1 cellular context compared by ENCODE assay signal in genomic region chr15:67197364-67197695, GRCh38.
TF ChIP-seq lines count a peak whose summit lies in the region.

No MANE protein-coding gene starts in this region.

TF ChIP-seq in GM12878, 131 proteins besides CTCF, POLR2A, EP300 and RAD21:
- TF ChIP-seq CUX1 (IDR thresholded peaks at IDR 0.05; ENCODE audit: insufficient replicate concordance, low read depth, low read length), result no peak
- no peak for TF ChIP-seq FOXK2 (IDR thresholded peaks at IDR 0.05)
- no peak for TF ChIP-seq STAT3 (IDR thresholded peaks at IDR 0.05; ENCODE audit: low read depth, low read length)
- TF ChIP-seq ZSCAN29 (IDR thresholded peaks at IDR 0.05), result no peak
- no peak for TF ChIP-seq IRF3 (IDR thresholded peaks at IDR 0.05)
- no peak for TF ChIP-seq ETV6 (conservative IDR thresholded peaks at IDR 0.05 in 1 of 2, IDR thresholded peaks at IDR 0.05 in 1 of 2; ENCODE audit: borderline replicate concordance in 1 of 2, low read depth in 1 of 2)
- no peak; the same call in 2 of the 3 replicates for TF ChIP-seq POU2F2 (IDR thresholded peaks at IDR 0.05; ENCODE audit: borderline replicate concordance, low read depth, low read length)
- TF ChIP-seq PKNOX1 (IDR thresholded peaks at IDR 0.05), result no peak
- TF ChIP-seq SPI1 (IDR thresholded peaks at IDR 0.05; ENCODE audit: borderline replicate concordance, insufficient read depth, low read depth, low read length), result no peak
- no peak for TF ChIP-seq MXI1 (IDR thresholded peaks at IDR 0.05; ENCODE audit: low read depth, low read length)
- no peak for TF ChIP-seq STAT1 (conservative IDR thresholded peaks at IDR 0.05)
- no peak for TF ChIP-seq CBX5 (IDR thresholded peaks at IDR 0.05; ENCODE audit: low read depth)
- TF ChIP-seq TBL1XR1 (IDR thresholded peaks at IDR 0.05; ENCODE audit: low read depth, low read length), result no peak
- TF ChIP-seq PBX3 (IDR thresholded peaks at IDR 0.05; ENCODE audit: insufficient replicate concordance, low read depth, low read length), result no peak
- TF ChIP-seq RBBP5 (conservative IDR thresholded peaks at IDR 0.05), result no peak
- no peak for TF ChIP-seq RFX5 (IDR thresholded peaks at IDR 0.05; ENCODE audit: low read depth, low read length)
- no peak for TF ChIP-seq NR2C1 (IDR thresholded peaks at IDR 0.05)
